9 cellular contexts compared by ENCODE assay signal in genomic region chr1:6475381-6476133, GRCh38. TPM values are rescaled to one million over a fixed set of nuclear protein-coding genes. Genes with fewer than 3 reads are reported as not detected.
DNase-seq lines count a peak whose midpoint lies in the region; TF ChIP-seq lines count a peak whose summit lies in the region.
"Had no signal": no experiment of that assay in that cellular context is flagged by ENCODE, and none has a peak within 500 bp of the region (broad histone marks: within the 10 kb centered on the region; RNA-seq: fewer than 3 reads in every experiment).

No MANE protein-coding gene starts in this region.

- TF ChIP-seq CTCF in HEK293 (tag by site-specific recombination; IDR thresholded peaks at IDR 0.05) (peak; percentile 84), RWPE1 (conservative IDR thresholded peaks at IDR 0.05; ENCODE audit: low read depth) (peak; percentile 96), prostate gland (IDR thresholded peaks at IDR 0.05) (peak; percentile 74 to 92 (median 86))

- 42% methylated on average over 33 of the region's 33 CpGs for WGBS in prostate gland

- H3K36me3 ChIP-seq in HEK293 (ENCODE audit: control insufficient read depth in 2 of 2, insufficient read depth in 1 of 2, low read length in 2 of 2) (peaks cover 0 to 28% of the 10 kb centered on the region in 2 experiments; a peak in 1 of 3 replicates), prostate gland (no peaks in the 10 kb centered on the region)

- intact Hi-C loops in prostate gland (cut with DNase I) = no loop called here

- no peaks in the 10 kb centered on the region for H3K9me3 ChIP-seq in HEK293 (ENCODE audit: control insufficient read depth, insufficient read depth, low read depth, low read length)
- no peaks in the 10 kb centered on the region for H3K9me3 ChIP-seq in prostate gland

- H3K27me3 ChIP-seq in prostate gland (replicated peaks; ENCODE audit: insufficient read depth) = no peaks in the 10 kb centered on the region

- no peak for TF ChIP-seq POLR2A in prostate gland (IDR thresholded peaks at IDR 0.05)

- H3K4me1 ChIP-seq in HEK293 (ENCODE audit: control insufficient read depth, insufficient read depth, low read length) = no peaks in the 10 kb centered on the region
- H3K4me1 ChIP-seq in prostate gland (replicated peaks) = no peaks in the 10 kb centered on the region

- DNase-seq in COLO829 (ENCODE audit: low spot score) (peak; percentile 42), RWPE1 (ENCODE audit: low spot score) (peak; percentile 74), glomerular visceral epithelial cell (ENCODE audit: extremely low spot score) (peak; percentile 56), prostate gland (ENCODE audit: low spot score) (peak; percentile 55), GF-D8 (lab: John Stamatoyannopoulos, UW) (no peak), H4 (ENCODE audit: low spot score) (no peak)
- DNase-seq in activated T-helper 9 cell treated with anti-CD3 and anti-CD28 coated beads, Interleukin-2, amount 50 U/mL, for 16 hours (ENCODE audit: low read depth) = peak; percentile 74

- CTCF ChIA-PET in HEK293 (lab: Yijun Ruan, JAX) (interaction anchor here (0.6 to 3.4 kb wide), 12 partner anchors 7 to 228 kb away, joined by 3 to 19 read pairs (median 4); partner anchors contain the start of gene TNFRSF25), RWPE1 (lab: Yijun Ruan, JAX) (interaction anchor here (0.6 to 1.3 kb wide), 10 partner anchors 9 to 1475 kb away, joined by 3 to 5 read pairs (median 3); no protein-coding TSS in a partner anchor)

- no peak overlapping the region for H3K4me3 ChIP-seq in HEK293 (ENCODE audit: low read depth, low read length)
- no peak overlapping the region for H3K4me3 ChIP-seq in prostate gland

- H3K27ac ChIP-seq in HEK293 (ENCODE audit: extremely low read depth, low read depth, low read length) (no peak overlapping the region), RWPE1 (peak overlapping the region; percentile 79), prostate gland (no peak overlapping the region)

- POLR2A ChIA-PET in HEK293 (lab: Yijun Ruan, JAX) = no interaction called here
- POLR2A ChIA-PET in RWPE1 (lab: Yijun Ruan, JAX; ENCODE audit: low non-redundant PET) = no interaction called here

TF ChIP-seq in HEK293, 187 proteins besides CTCF, POLR2A, EP300 and RAD21 (continues in another document):
- TF ChIP-seq HIC1 (tag by site-specific recombination; IDR thresholded peaks at IDR 0.05) (no peak), FEZF1 (tag by site-specific recombination; IDR thresholded peaks at IDR 0.05) (no peak), HOXA7 (CRISPR knock-in tag; IDR thresholded peaks at IDR 0.05; ENCODE audit: borderline replicate concordance) (no peak), SP2 (tag by site-specific recombination; IDR thresholded peaks at IDR 0.05) (no peak), ZNF510 (tag by site-specific recombination; IDR thresholded peaks at IDR 0.05; ENCODE audit: insufficient replicate concordance) (no peak), GLIS2 (tag by site-specific recombination; IDR thresholded peaks at IDR 0.05) (peak; percentile 35; the same call in 1 of the 2 replicates), SCRT1 (tag by site-specific recombination; IDR thresholded peaks at IDR 0.05; ENCODE audit: borderline replicate concordance) (no peak), ZNF239 (tag by site-specific recombination; IDR thresholded peaks at IDR 0.05) (no peak), PRDM10 (tag by site-specific recombination; IDR thresholded peaks at IDR 0.05) (peak; percentile 85), SP7 (tag by site-specific recombination; IDR thresholded peaks at IDR 0.05) (peak; percentile 59), ZNF792 (tag by site-specific recombination; IDR thresholded peaks at IDR 0.05) (no peak), ZNF266 (tag by site-specific recombination; IDR thresholded peaks at IDR 0.05; ENCODE audit: low read depth) (no peak), SP3 (tag by site-specific recombination; IDR thresholded peaks at IDR 0.05) (no peak; the same call in 1 of the 2 replicates), ZNF2 (tag by site-specific recombination; IDR thresholded peaks at IDR 0.05) (0 out of 2 replicates have a peak, but pooled peaks have one; percentile 34), TRIM28 (IDR thresholded peaks at IDR 0.05; ENCODE audit: borderline replicate concordance, low read length) (no peak), PBX3 (CRISPR knock-in tag; IDR thresholded peaks at IDR 0.05) (0 out of 2 replicates have a peak, but pooled peaks have one; percentile 38), ZIC2 (tag by site-specific recombination; IDR thresholded peaks at IDR 0.05) (peak; percentile 64), ZBTB8A (tag by site-specific recombination; IDR thresholded peaks at IDR 0.05) (peak; percentile 17; the same call in 1 of the 2 replicates), ZNF350 (tag by site-specific recombination; IDR thresholded peaks at IDR 0.05) (no peak), SETDB1 (IDR thresholded peaks at IDR 0.05; ENCODE audit: insufficient read length, low read length) (no peak), ZNF292 (tag by site-specific recombination; IDR thresholded peaks at IDR 0.05; ENCODE audit: borderline replicate concordance, low read depth) (no peak), ZNF133 (tag by site-specific recombination; IDR thresholded peaks at IDR 0.05) (no peak), EGR2 (tag by site-specific recombination; IDR thresholded peaks at IDR 0.05; ENCODE audit: low read depth) (peak; percentile 61; the same call in 1 of the 2 replicates), MYNN (tag by site-specific recombination; IDR thresholded peaks at IDR 0.05; ENCODE audit: borderline replicate concordance) (no peak), REPIN1 (tag by site-specific recombination; IDR thresholded peaks at IDR 0.05; ENCODE audit: low read depth) (no peak)

RNA-seq across cellular contexts. Expression of gene TNFRSF25, which starts 9.6 kb away (rescaled TPM):
- 10 to 100 TPM; 15.2 to 22.7 TPM for total RNA-seq in prostate gland
- total RNA-seq in H4 (2014; rRNA removed; shearing (Covaris generic)) = 0.10 and 0.81 TPM in 2 replicates

RNA-seq across cellular contexts. Expression of gene PLEKHG5, which starts 15.9 kb away (rescaled TPM):
- total RNA-seq in prostate gland = 10 to 100 TPM; 11.6 to 21.4 TPM
- 1.3 and 1.6 TPM in 2 replicates for total RNA-seq in H4 (2014; rRNA removed; shearing (Covaris generic))

RNA-seq across cellular contexts. Expression of gene ESPN, which starts 51.0 kb away (rescaled TPM):
- total RNA-seq in prostate gland = 100 to 1,000 TPM in 1 of 2 donors, 10 to 100 TPM in 1; 19.7 to 257 TPM
- total RNA-seq in H4 (2014; rRNA removed; shearing (Covaris generic)) = not detected in 2 replicates

RNA-seq across cellular contexts. Expression of gene HES2, which starts 55.8 kb away (rescaled TPM):
- 10 to 100 TPM in 1 of 2 donors, 1 to 10 TPM in 1; 2.2 to 13.4 TPM for total RNA-seq in prostate gland
- total RNA-seq in H4 (2014; rRNA removed; shearing (Covaris generic)) = not detected in 2 replicates
- total RNA-seq: skeletal muscle tissue had no signal

Comparison
In these comparisons a context has a peak if more than half of its experiments do, and no peak if none do; other contexts are left out.
1. DNase-seq: peak in COLO829 (single experiment), RWPE1 (single experiment), activated T-helper 9 cell treated with anti-CD3 and anti-CD28 coated beads, Interleukin-2, amount 50 U/mL, for 16 hours (single experiment), glomerular visceral epithelial cell (single experiment) and prostate gland (single experiment); none in GF-D8 (single experiment) and H4 (single experiment).
2. RNA of gene ESPN, which starts 51.0 kb away (total RNA-seq): 19.7 to 257 TPM in prostate gland; not detected in H4; every median in the first group is over 10 times any median in the second.
3. Peak in every context shown above with its lines, with median percentiles within 50 percentile points of each other: CTCF ChIP-seq.